22 cellular contexts compared by ENCODE assay signal in genomic region chr20:51129201-51129671, GRCh38.
DNase-seq lines count a peak whose midpoint lies in the region; ATAC-seq, FAIRE-seq and TF ChIP-seq lines count a peak whose summit lies in the region.
"Had no signal": no experiment of that assay in that cellular context is flagged by ENCODE, and none has a peak within 500 bp of the region (broad histone marks: within the 10 kb centered on the region; RNA-seq: fewer than 3 reads in every experiment).

No MANE protein-coding gene starts in this region.

- FAIRE-seq in small intestine (lab: Jason Lieb, UNC), result no peak
- no peak for FAIRE-seq in GM12891 (lab: Jason Lieb, UNC)
- FAIRE-seq: GM19239 had no signal

- H2AFZ ChIP-seq in OCI-LY7 (ENCODE audit: low read length), result peak overlapping the region; percentile 55; the same call in 1 of the 2 replicates

- H3K36me3 ChIP-seq in OCI-LY7 (ENCODE audit: insufficient read depth, low read length), result no peaks in the 10 kb centered on the region
- no peaks in the 10 kb centered on the region for H3K36me3 ChIP-seq in small intestine (ENCODE audit: control insufficient read depth in 2 of 2, insufficient read depth in 2 of 2, low read length in 2 of 2)
- H3K36me3 ChIP-seq: ascending aorta, esophagus muscularis mucosa, upper lobe of right lung had no signal

- no peak overlapping the region for H3K4me2 ChIP-seq in OCI-LY7 (ENCODE audit: low read length)

- 21 to 47% (median 21%) methylated on average over 6 of the region's 6 CpGs for WGBS in small intestine, 3 donors

- CTCF ChIA-PET in activated CD4-positive, alpha-beta T cell treated with anti-CD3 and anti-CD28 coated beads for 36 hours (lab: Charles Lee), result interaction anchor here (0.6 to 3.0 kb wide), 4 partner anchors 8 to 147 kb away, joined by 3 to 10 read pairs (median 6); no protein-coding TSS in a partner anchor
- CTCF ChIA-PET in OCI-LY7 (lab: Charles Lee; ENCODE audit: unreplicated experiment), result no interaction called here

- no peaks in the 10 kb centered on the region for H3K9me3 Mint-ChIP-seq in activated CD4-positive, alpha-beta T cell treated with anti-CD3 and anti-CD28 coated beads for 36 hours (ENCODE audit: low read depth)
- H3K9me3 Mint-ChIP-seq: CD4-positive, CD25-positive, alpha-beta regulatory T cell; dendritic cell treated with granulocyte-macrophage colony-stimulating factor and Interleukin-4, amounts not matched to agents 40 ng/mL and 50 ng/mL, for 4 days had no signal

- TF ChIP-seq CTCF in OCI-LY7 (conservative IDR thresholded peaks at IDR 0.05; ENCODE audit: low read length) (no peak), omental fat pad (IDR thresholded peaks at IDR 0.05) (no peak)

- no peak for TF ChIP-seq POLR2A in GM12891 (IDR thresholded peaks at IDR 0.05; ENCODE audit: low read depth, low read length)

- no peaks in the 10 kb centered on the region for H3K36me3 Mint-ChIP-seq in activated CD4-positive, alpha-beta T cell treated with anti-CD3 and anti-CD28 coated beads for 36 hours (ENCODE audit: low read depth)
- H3K36me3 Mint-ChIP-seq: CD4-positive, CD25-positive, alpha-beta regulatory T cell had no signal

- H3K4me3 Mint-ChIP-seq in activated CD4-positive, alpha-beta T cell treated with anti-CD3 and anti-CD28 coated beads for 36 hours, result no peak overlapping the region
- H3K4me3 Mint-ChIP-seq: CD4-positive, CD25-positive, alpha-beta regulatory T cell; dendritic cell treated with granulocyte-macrophage colony-stimulating factor and Interleukin-4, amounts not matched to agents 40 ng/mL and 50 ng/mL, for 4 days had no signal

- H3K27ac Mint-ChIP-seq in activated CD4-positive, alpha-beta T cell treated with anti-CD3 and anti-CD28 coated beads for 36 hours, result no peak overlapping the region
- H3K27ac Mint-ChIP-seq: CD4-positive, CD25-positive, alpha-beta regulatory T cell; dendritic cell treated with granulocyte-macrophage colony-stimulating factor and Interleukin-4, amounts not matched to agents 40 ng/mL and 50 ng/mL, for 4 days had no signal

- POLR2A ChIA-PET in activated CD4-positive, alpha-beta T cell treated with anti-CD3 and anti-CD28 coated beads for 36 hours (lab: Charles Lee), result no interaction called here
- POLR2A ChIA-PET in OCI-LY7 (lab: Charles Lee), result interaction anchor here (0.5 to 0.6 kb wide), 3 partner anchors 107 to 1721 kb away, joined by 3 to 4 read pairs (median 3); no protein-coding TSS in a partner anchor

- H3K27me3 Mint-ChIP-seq in activated CD4-positive, alpha-beta T cell treated with anti-CD3 and anti-CD28 coated beads for 36 hours, result peaks cover 12% of the 10 kb centered on the region

- no peaks in the 10 kb centered on the region for H4K20me1 ChIP-seq in OCI-LY7 (ENCODE audit: insufficient read depth, low read length)

- no peak for ATAC-seq in activated CD4-positive, alpha-beta T cell treated with anti-CD3 and anti-CD28 coated beads for 36 hours
- ATAC-seq in esophagus mucosa (peak; percentile 73), omental fat pad (ENCODE audit: low FRiP score) (no peak)
- ATAC-seq: upper lobe of right lung had no signal

- no peaks in the 10 kb centered on the region for H3K9me3 ChIP-seq in OCI-LY7 (ENCODE audit: low read length)
- H3K9me3 ChIP-seq in small intestine (ENCODE audit: control insufficient read depth, low read depth), result no peaks in the 10 kb centered on the region
- H3K9me3 ChIP-seq: ascending aorta, esophagus muscularis mucosa, upper lobe of right lung had no signal

- no TSS peak for BruUV-seq in OCI-LY7 (replicated peaks; lab: Mats Ljungman, UMichigan)

- no peaks in the 10 kb centered on the region for H3K9me2 ChIP-seq in OCI-LY7 (ENCODE audit: insufficient read depth, low read length)

- peaks cover 12% of the 10 kb centered on the region for H3K4me1 Mint-ChIP-seq in activated CD4-positive, alpha-beta T cell treated with anti-CD3 and anti-CD28 coated beads for 36 hours

- peak; percentile 13 for DNase-seq in activated CD4-positive, alpha-beta T cell treated with anti-CD3 and anti-CD28 coated beads for 36 hours
- no peak for DNase-seq in activated CD4-positive, alpha-beta T cell treated with anti-CD3 and anti-CD28 coated beads, Interleukin-2, amount 50 U/mL, for 48 hours
- DNase-seq in OCI-LY7 (ENCODE audit: low spot score), result peak; percentile 16
- DNase-seq in small intestine, result peak; percentile 43
- no peak for DNase-seq in NCI-H2029 (lab: John Stamatoyannopoulos, UW)
- DNase-seq in GM12891 (ENCODE audit: insufficient read length, low spot score), result no peak
- no peak for DNase-seq in omental fat pad (ENCODE audit: low spot score)
- DNase-seq: 8988T; activated effector memory CD4-positive, alpha-beta T cell treated with Interleukin-2 at 50 U/mL for 16 hours; DMS79; glutamatergic neuron; mesendoderm; NCI-H1694; NCI-H345; occipital lobe; upper lobe of right lung had no signal

- intact Hi-C loops in activated CD4-positive, alpha-beta T cell treated with anti-CD3 and anti-CD28 coated beads for 36 hours (cut with DNase I, micrococcal nuclease), result no loop called here
- intact Hi-C loops in OCI-LY7 (cut with micrococcal nuclease; ENCODE audit: unreplicated experiment), result no loop called here

- H3K4me3 ChIP-seq in OCI-LY7 (ENCODE audit: low read depth, low read length, poor library complexity, severe bottlenecking) (no peak overlapping the region), small intestine (ENCODE audit: low read depth in 1 of 2, low read length in 2 of 2) (no peak overlapping the region)
- H3K4me3 ChIP-seq: ascending aorta, esophagus muscularis mucosa, upper lobe of right lung had no signal

- H3K79me2 ChIP-seq in OCI-LY7 (ENCODE audit: insufficient read depth, low read depth, low read length), result no peaks in the 10 kb centered on the region

- no peak overlapping the region for H3K27ac ChIP-seq in OCI-LY7 (ENCODE audit: low read depth, low read length, poor library complexity, severe bottlenecking)
- H3K27ac ChIP-seq in small intestine (ENCODE audit: low read depth in 1 of 2, low read length in 1 of 2), result no peak overlapping the region
- H3K27ac ChIP-seq: ascending aorta, esophagus muscularis mucosa, upper lobe of right lung had no signal

- no peaks in the 10 kb centered on the region for H3K27me3 ChIP-seq in small intestine (ENCODE audit: control insufficient read depth in 2 of 2, insufficient read depth in 2 of 2, low read length in 2 of 2)
- H3K27me3 ChIP-seq: ascending aorta, esophagus muscularis mucosa, upper lobe of right lung had no signal

- H3K4me1 ChIP-seq in OCI-LY7 (ENCODE audit: insufficient read depth, low read length, poor library complexity, severe bottlenecking) (peaks cover 15% of the 10 kb centered on the region), small intestine (ENCODE audit: control insufficient read depth in 2 of 2, insufficient read depth in 1 of 2, low read depth in 1 of 2, low read length in 1 of 2) (peaks cover 0 to 1% of the 10 kb centered on the region in 2 donors)
- H3K4me1 ChIP-seq: ascending aorta, upper lobe of right lung had no signal

TF ChIP-seq in GM12891, 5 proteins besides CTCF, POLR2A, EP300 and RAD21:
- TF ChIP-seq POU2F2 (IDR thresholded peaks at IDR 0.05; ENCODE audit: low read depth, low read length) (no peak), POLR2AphosphoS5 (IDR thresholded peaks at IDR 0.05; ENCODE audit: low read depth, low read length) (no peak), PAX5 (IDR thresholded peaks at IDR 0.05; ENCODE audit: insufficient read depth, low read length, severe bottlenecking) (no peak), TAF1 (IDR thresholded peaks at IDR 0.05; ENCODE audit: low read depth, low read length) (no peak), SPI1 (IDR thresholded peaks at IDR 0.05; ENCODE audit: low read depth, low read length) (no peak)

Comparison
In these comparisons a context has a peak if more than half of its experiments do, and no peak if none do; other contexts are left out.
1. DNase-seq: peak in activated CD4-positive, alpha-beta T cell treated with anti-CD3 and anti-CD28 coated beads for 36 hours (single experiment), OCI-LY7 (single experiment) and small intestine (single experiment); none in activated CD4-positive, alpha-beta T cell treated with anti-CD3 and anti-CD28 coated beads, Interleukin-2, amount 50 U/mL, for 48 hours (0 of 2), NCI-H2029 (single experiment), GM12891 (single experiment) and omental fat pad (single experiment).